ENCODE assay signal across 16 cellular contexts in genomic region chr14:96094211-96094610, GRCh38. TPM values are rescaled to one million over a fixed set of nuclear protein-coding genes. Genes with fewer than 3 reads are reported as not detected.
A peak's percentile ranks its signal among the peaks of the same experiment; 100 is the strongest.
DNase-seq lines count a peak whose midpoint lies in the region; FAIRE-seq and TF ChIP-seq lines count a peak whose summit lies in the region.
"Had no signal": no experiment of that assay in that cellular context is flagged by ENCODE, and none has a peak within 500 bp of the region (broad histone marks: within the 10 kb centered on the region; RNA-seq: fewer than 3 reads in every experiment).

No MANE protein-coding gene starts in this region.

- peak overlapping the region; percentile 64 for H3K27ac Mint-ChIP-seq in glutamatergic neuron (ENCODE audit: unreplicated experiment)
- H3K27ac Mint-ChIP-seq: CD4-positive, CD25-positive, alpha-beta regulatory T cell had no signal

- H3K4me3 ChIP-seq in BE2C (ENCODE audit: low read depth, low read length) = no peak overlapping the region
- H3K4me3 ChIP-seq: BLaER1 treated with 17β-estradiol and CSF1 and Interleukin-3, amounts not matched to agents 10 nM and 100 nM; HAP-1 had no signal

- no peak for TF ChIP-seq CTCF in glutamatergic neuron (IDR thresholded peaks at IDR 0.05; ENCODE audit: partially characterized antibody, unreplicated experiment)
- no peak for TF ChIP-seq CTCF in BE2C (IDR thresholded peaks at IDR 0.05; ENCODE audit: low read depth, low read length)
- TF ChIP-seq CTCF in D721Med (IDR thresholded peaks at IDR 0.05; ENCODE audit: insufficient read depth, missing control alignments) = no peak

- DNase-seq in activated effector memory CD4-positive, alpha-beta T cell treated with anti-CD3 and anti-CD28 coated beads, Interleukin-2, amount 50 U/mL, for 16 hours = peak; percentile 16
- no peak for DNase-seq in activated effector memory CD4-positive, alpha-beta T cell treated with Interleukin-2 at 50 U/mL for 16 hours
- DNase-seq in glutamatergic neuron = no peak
- DNase-seq in renal cortical epithelial cell (ENCODE audit: low read depth) = peak; percentile 40
- DNase-seq in NCI-H1417 treated with DMSO at 0.1 percent for 48 hours (lab: John Stamatoyannopoulos, UW) = no peak
- no peak for DNase-seq in NCI-H1105 treated with DMSO at 0.1 percent for 48 hours (lab: John Stamatoyannopoulos, UW)
- no peak for DNase-seq in BE2C
- no peak for DNase-seq in D721Med (ENCODE audit: insufficient read length, low spot score)
- DNase-seq: AML-193; CD4-positive, CD25-positive, alpha-beta regulatory T cell; DMS 273 treated with DMSO at 0.1 percent for 48 hours had no signal

- no peak for FAIRE-seq in D721Med (lab: Jason Lieb, UNC)
- FAIRE-seq: G401.6, GM12891, H1 had no signal

- peaks cover 51% of the 10 kb centered on the region for H3K27me3 Mint-ChIP-seq in glutamatergic neuron (ENCODE audit: unreplicated experiment)

- peaks cover 83% of the 10 kb centered on the region for H3K4me1 ChIP-seq in BE2C
- H3K4me1 ChIP-seq: HAP-1 had no signal

- peaks cover 62% of the 10 kb centered on the region for H3K9me3 Mint-ChIP-seq in glutamatergic neuron (ENCODE audit: unreplicated experiment)
- H3K9me3 Mint-ChIP-seq: CD4-positive, CD25-positive, alpha-beta regulatory T cell had no signal

- H3K36me3 ChIP-seq in BE2C = peaks cover 12% of the 10 kb centered on the region
- H3K36me3 ChIP-seq: HAP-1 had no signal

- peaks cover 8% of the 10 kb centered on the region for H3K36me3 Mint-ChIP-seq in glutamatergic neuron (ENCODE audit: unreplicated experiment)
- H3K36me3 Mint-ChIP-seq: CD4-positive, CD25-positive, alpha-beta regulatory T cell had no signal

- no peaks in the 10 kb centered on the region for H3K27me3 ChIP-seq in BE2C
- H3K27me3 ChIP-seq: BLaER1 treated with 17β-estradiol and CSF1 and Interleukin-3, amounts not matched to agents 10 nM and 100 nM had no signal

- peak overlapping the region; percentile 8 for H3K4me3 Mint-ChIP-seq in glutamatergic neuron (ENCODE audit: unreplicated experiment)
- H3K4me3 Mint-ChIP-seq: CD4-positive, CD25-positive, alpha-beta regulatory T cell had no signal

- peaks cover 68% of the 10 kb centered on the region for H3K4me1 Mint-ChIP-seq in glutamatergic neuron (ENCODE audit: low read depth, unreplicated experiment)
- H3K4me1 Mint-ChIP-seq: CD4-positive, CD25-positive, alpha-beta regulatory T cell had no signal

- no peaks in the 10 kb centered on the region for H3K9me3 ChIP-seq in BE2C
- H3K9me3 ChIP-seq: BLaER1 treated with 17β-estradiol and CSF1 and Interleukin-3, amounts not matched to agents 10 nM and 100 nM; HAP-1 had no signal

RNA-seq across cellular contexts. Expression of gene C14orf132, which starts 55.0 kb away (rescaled TPM):
- 552 TPM for total RNA-seq in glutamatergic neuron (ENCODE audit: unreplicated experiment)
- 0.87 and 22.5 TPM in 2 replicates for total RNA-seq in renal cortical epithelial cell
- polyA plus RNA-seq in BE2C (2012; ENCODE audit: insufficient read depth, insufficient read length, low read depth) = 24.7 TPM

Comparison
In these comparisons a context has a peak if more than half of its experiments do, and no peak if none do; other contexts are left out.
1. DNase-seq: peak in activated effector memory CD4-positive, alpha-beta T cell treated with anti-CD3 and anti-CD28 coated beads, Interleukin-2, amount 50 U/mL, for 16 hours (single experiment) and renal cortical epithelial cell (single experiment); none in activated effector memory CD4-positive, alpha-beta T cell treated with Interleukin-2 at 50 U/mL for 16 hours (single experiment), glutamatergic neuron (single experiment), NCI-H1417 treated with DMSO at 0.1 percent for 48 hours (single experiment), NCI-H1105 treated with DMSO at 0.1 percent for 48 hours (single experiment), BE2C (single experiment) and D721Med (single experiment).
2. RNA of gene C14orf132, which starts 55.0 kb away (total RNA-seq): 552 TPM in glutamatergic neuron (single experiment); 0.87 to 22.5 TPM in renal cortical epithelial cell; every median in the first group is over 10 times any median in the second.